Comparison of ENCODE assay signal across 12 cellular contexts in the genomic region with DNA sequence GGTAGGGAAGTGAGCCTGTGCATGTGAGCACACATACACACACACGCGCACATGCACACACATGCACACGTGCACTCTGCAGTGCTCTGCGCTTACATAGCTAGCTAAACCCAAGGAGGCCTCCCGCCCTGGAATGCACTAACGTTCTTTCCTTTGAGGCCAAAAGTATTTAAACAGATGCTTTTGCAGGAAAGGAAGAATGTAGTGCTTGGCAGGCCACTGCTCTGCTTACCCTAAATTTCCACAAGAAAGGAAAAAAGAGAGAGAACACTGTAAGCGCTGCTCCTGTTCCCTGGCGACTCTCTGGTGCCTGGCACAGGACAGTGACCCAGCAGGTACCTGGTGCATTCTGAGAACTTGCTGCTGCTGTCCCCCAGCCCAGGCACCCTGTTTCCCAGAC. TPM values are rescaled to one million over a fixed set of nuclear protein-coding genes. Genes with fewer than 3 reads are reported as not detected.
DNase-seq lines count a peak whose midpoint lies in the region; ATAC-seq and TF ChIP-seq lines count a peak whose summit lies in the region.
"Had no signal": no experiment of that assay in that cellular context is flagged by ENCODE, and none has a peak within 500 bp of the region (broad histone marks: within the 10 kb centered on the region; RNA-seq: fewer than 3 reads in every experiment).

No MANE protein-coding gene starts in this region.

- ATAC-seq in GM21381 (IDR thresholded peaks at IDR 0.05; ENCODE audit: unreplicated experiment), result no peak

- H3K4me3 ChIP-seq in astrocyte of the cerebellum (ENCODE audit: low read depth, low read length) (no peak overlapping the region), right atrium auricular region (no peak overlapping the region), sigmoid colon (no peak overlapping the region)

- no peaks in the 10 kb centered on the region for H3K27me3 ChIP-seq in right atrium auricular region
- no peaks in the 10 kb centered on the region for H3K27me3 ChIP-seq in sigmoid colon

- TF ChIP-seq CTCF in astrocyte of the cerebellum (IDR thresholded peaks at IDR 0.05; ENCODE audit: low read depth, low read length, missing control alignments) (no peak), right atrium auricular region (IDR thresholded peaks at IDR 0.05) (no peak), sigmoid colon (IDR thresholded peaks at IDR 0.05) (no peak)

- H3K27ac ChIP-seq in right atrium auricular region, result peak overlapping the region; percentile 44 to 57
- peak overlapping the region; percentile 87 to 97 (median 94) for H3K27ac ChIP-seq in sigmoid colon

- no peak for TF ChIP-seq POLR2A in sigmoid colon (IDR thresholded peaks at IDR 0.05)

- H3K36me3 ChIP-seq in right atrium auricular region (peaks cover 29% of the 10 kb centered on the region), sigmoid colon (peaks cover 13 to 53% (median 19%) of the 10 kb centered on the region in 4 donors)

- H3K4me1 ChIP-seq in right atrium auricular region, result peaks cover 0 to 51% of the 10 kb centered on the region in 2 donors
- H3K4me1 ChIP-seq in sigmoid colon, result peaks cover 0 to 66% (median 60%) of the 10 kb centered on the region in 4 donors

- intact Hi-C loops in sigmoid colon (cut with DNase I), result no loop called here

- peak; percentile 89 for DNase-seq in EH (ENCODE audit: low read depth)
- DNase-seq in astrocyte of the cerebellum (ENCODE audit: low read depth), result peak; percentile 86
- no peak for DNase-seq in right atrium auricular region (ENCODE audit: low spot score)
- DNase-seq in sigmoid colon, result no peak
- no peak for DNase-seq in cortex of kidney (lab: John Stamatoyannopoulos, UW)
- DNase-seq in activated gamma-delta T cell treated with Interleukin-2 at 50 U/mL for 16 hours, result no peak
- no peak for DNase-seq in NCI-H1436 treated with DMSO at 0.1 percent for 48 hours (lab: John Stamatoyannopoulos, UW)
- DNase-seq: CD4-positive, alpha-beta T cell; effector CD8-positive, alpha-beta T cell; NCI-H2029; stimulated activated CD4-positive, alpha-beta T cell treated with anti-CD3 and anti-CD28 coated beads, Interleukin-4, amount 100 ng/mL, for 24 hours had no signal

- WGBS in sigmoid colon, 2 donors, result 78 to 87% methylated on average over 8 of the region's 8 CpGs

- in situ Hi-C loops in astrocyte of the cerebellum (cut with HindIII; ENCODE audit: low sequenced_read_pairs), result no loop called here

- TF ChIP-seq EP300 in sigmoid colon (IDR thresholded peaks at IDR 0.05), result no peak

- no peaks in the 10 kb centered on the region for H3K9me3 ChIP-seq in right atrium auricular region
- H3K9me3 ChIP-seq in sigmoid colon, result no peaks in the 10 kb centered on the region

RNA-seq across cellular contexts. Expression of a gene that starts 31.3 kb away (rescaled TPM):
- total RNA-seq in right atrium auricular region (10 to 100 TPM; 24.1 to 35.3 TPM), sigmoid colon (10 to 100 TPM in 3 of 4 donors, 1 to 10 TPM in 1; 9.5 to 15.1 (median 13.3) TPM)
- polyA plus RNA-seq in sigmoid colon, result 10 to 100 TPM; 16.6 to 43.9 (median 17.4) TPM

Comparison
In these comparisons a context has a peak if more than half of its experiments do, and no peak if none do; other contexts are left out.
1. DNase-seq: peak in EH (single experiment) and astrocyte of the cerebellum (single experiment); none in right atrium auricular region (single experiment), sigmoid colon (single experiment), cortex of kidney (single experiment), activated gamma-delta T cell treated with Interleukin-2 at 50 U/mL for 16 hours (single experiment) and NCI-H1436 treated with DMSO at 0.1 percent for 48 hours (single experiment).